In genomic region chr6:43924222-43924702, GRCh38 we compare ENCODE assay signal across 9 cellular contexts.
A peak's percentile ranks its signal among the peaks of the same experiment; 100 is the strongest.
DNase-seq lines count a peak whose midpoint lies in the region.
"Had no signal": no experiment of that assay in that cellular context is flagged by ENCODE, and none has a peak within 500 bp of the region (broad histone marks: within the 10 kb centered on the region; RNA-seq: fewer than 3 reads in every experiment).

No MANE protein-coding gene starts in this region.

- no peaks in the 10 kb centered on the region for H3K36me3 ChIP-seq in neuronal stem cell (replicated peaks in 1 of 2; ENCODE audit: control insufficient read depth in 2 of 2, insufficient read depth in 2 of 2, low read length in 2 of 2)
- H3K36me3 ChIP-seq: cardiac muscle cell had no signal

- H3K27me3 ChIP-seq in neuronal stem cell (ENCODE audit: control insufficient read depth in 3 of 3, insufficient read depth in 3 of 3, low read depth in 1 of 3, low read length in 3 of 3) = no peaks in the 10 kb centered on the region
- H3K27me3 ChIP-seq: cardiac muscle cell had no signal

- H2BK15ac ChIP-seq in neuronal stem cell (ENCODE audit: low read length) = peak overlapping the region; percentile 68

- H2BK5ac ChIP-seq in neuronal stem cell (ENCODE audit: low read length) = no peak overlapping the region

- no CpG with 5 or more reads among the region's 12 CpGs for WGBS in neuronal stem cell (ENCODE audit: extremely low coverage in 2 of 2, insufficient read length in 2 of 2, insufficient replicate concordance in 1 of 2), 2 donors

- H3K4me1 ChIP-seq in neuronal stem cell (ENCODE audit: control insufficient read depth in 2 of 2, insufficient read depth in 1 of 2, low read depth in 1 of 2, low read length in 2 of 2) = peaks cover 12 to 15% of the 10 kb centered on the region in 2 donors

- H3K18ac ChIP-seq in neuronal stem cell (ENCODE audit: low read length) = peak overlapping the region; percentile 86

- peaks cover 2% of the 10 kb centered on the region for H3K79me1 ChIP-seq in neuronal stem cell (ENCODE audit: low read depth, low read length)

- peak; percentile 28 for DNase-seq in ELR (ENCODE audit: low read depth)
- peak; percentile 47 for DNase-seq in OCI-M1 (lab: John Stamatoyannopoulos, UW)
- DNase-seq in activated gamma-delta T cell (lab: John Stamatoyannopoulos, UW) = peak; percentile 33
- DNase-seq in neuronal stem cell (ENCODE audit: low spot score) = no peak
- no peak for DNase-seq in ureter (ENCODE audit: low spot score)
- DNase-seq in DMS153 treated with DMSO at 0.1 percent for 48 hours (lab: John Stamatoyannopoulos, UW; ENCODE audit: unreplicated experiment) = no peak
- DNase-seq in NCI-H146 treated with DMSO at 0.1 percent for 48 hours (lab: John Stamatoyannopoulos, UW; ENCODE audit: unreplicated experiment) = no peak
- no peak for DNase-seq in DMS153 (lab: John Stamatoyannopoulos, UW)

- peak overlapping the region; percentile 45 for H3K23ac ChIP-seq in neuronal stem cell (ENCODE audit: low read depth, low read length, poor library complexity)

- H2AK5ac ChIP-seq in neuronal stem cell (ENCODE audit: low read depth, low read length) = peak overlapping the region; percentile 98

- peak overlapping the region; percentile 90 for H4K91ac ChIP-seq in neuronal stem cell (ENCODE audit: low read depth, low read length, poor library complexity)

- no peak overlapping the region for H3K4me2 ChIP-seq in neuronal stem cell (ENCODE audit: insufficient read depth, low read length, poor library complexity, severe bottlenecking)

- peak overlapping the region; percentile 13 for H2AFZ ChIP-seq in neuronal stem cell (ENCODE audit: low read length)

- no peak overlapping the region for H3K27ac ChIP-seq in neuronal stem cell (replicated peaks; ENCODE audit: low read length)
- H3K27ac ChIP-seq: cardiac muscle cell had no signal

- H2BK12ac ChIP-seq in neuronal stem cell (ENCODE audit: low read length) = peak overlapping the region; percentile 79

- H2BK120ac ChIP-seq in neuronal stem cell (ENCODE audit: low read depth, low read length) = peak overlapping the region; percentile 62

- H3K9ac ChIP-seq in neuronal stem cell (ENCODE audit: low read depth, low read length, poor library complexity) = no peak overlapping the region

- H4K8ac ChIP-seq in neuronal stem cell (ENCODE audit: low read depth, low read length) = no peak overlapping the region

- H3K4ac ChIP-seq in neuronal stem cell (ENCODE audit: low read length) = no peak overlapping the region

- H3K9me3 ChIP-seq in neuronal stem cell (replicated peaks in 1 of 2; ENCODE audit: control insufficient read depth in 2 of 2, insufficient read depth in 1 of 2, low read depth in 1 of 2, low read length in 2 of 2) = no peaks in the 10 kb centered on the region

- H3K14ac ChIP-seq in neuronal stem cell (ENCODE audit: low read length) = no peak overlapping the region

- no peak overlapping the region for H3K4me3 ChIP-seq in neuronal stem cell (ENCODE audit: low read length in 2 of 2)
- H3K4me3 ChIP-seq: cardiac muscle cell had no signal

Comparison
In these comparisons a context has a peak if more than half of its experiments do, and no peak if none do; other contexts are left out.
1. DNase-seq: peak in ELR (single experiment), OCI-M1 (single experiment) and activated gamma-delta T cell (single experiment); none in neuronal stem cell (single experiment), ureter (single experiment), DMS153 treated with DMSO at 0.1 percent for 48 hours (single experiment), NCI-H146 treated with DMSO at 0.1 percent for 48 hours (single experiment) and DMS153 (single experiment).